Comparison of ENCODE assay signal across 9 cellular contexts in genomic region chr9:114806571-114806970, GRCh38. TPM values are rescaled to one million over a fixed set of nuclear protein-coding genes. Genes with fewer than 3 reads are reported as not detected.
DNase-seq lines count a peak whose midpoint lies in the region; ATAC-seq and TF ChIP-seq lines count a peak whose summit lies in the region.
"Had no signal": no experiment of that assay in that cellular context is flagged by ENCODE, and none has a peak within 500 bp of the region (broad histone marks: within the 10 kb centered on the region; RNA-seq: fewer than 3 reads in every experiment).

No MANE protein-coding gene starts in this region.

- ATAC-seq in GM19043 (IDR thresholded peaks at IDR 0.05; ENCODE audit: low read depth, unreplicated experiment) (peak; percentile 35), HG02870 (IDR thresholded peaks at IDR 0.05; ENCODE audit: unreplicated experiment) (peak; percentile 10), foreskin keratinocyte (no peak)

- H3K27ac Mint-ChIP-seq in T-helper 2 cell treated with Interferon-gamma antibody and Interleukin-4, amounts not matched to agents 5 μg/mL and 100 μg/mL, for 36 hours: peak overlapping the region; percentile 63
- H3K27ac Mint-ChIP-seq in progenitor cell of endocrine pancreas: peak overlapping the region; percentile 92
- H3K27ac Mint-ChIP-seq in activated CD4-positive, alpha-beta memory T cell treated with anti-CD3 and anti-CD28 coated beads, Interleukin-2, amount 10 ng/mL, durations not matched to agents 7 days and 5 days: no peak overlapping the region

- no peak for DNase-seq in T-helper 2 cell treated with Interferon-gamma antibody and Interleukin-4, amounts not matched to agents 5 μg/mL and 100 μg/mL, for 36 hours (ENCODE audit: low spot score)
- no peak for DNase-seq in progenitor cell of endocrine pancreas (ENCODE audit: low spot score, unreplicated experiment)
- DNase-seq in AG08395 (ENCODE audit: low spot score): no peak
- no peak for DNase-seq in NCI-H2107 treated with DMSO at 0.1 percent for 48 hours (lab: John Stamatoyannopoulos, UW; ENCODE audit: unreplicated experiment)
- DNase-seq in activated CD4-positive, alpha-beta memory T cell treated with anti-CD3 and anti-CD28 coated beads, Interleukin-2, amount 10 ng/mL, durations not matched to agents 7 days and 5 days: no peak
- no peak for DNase-seq in foreskin keratinocyte

- H3K4me3 Mint-ChIP-seq in T-helper 2 cell treated with Interferon-gamma antibody and Interleukin-4, amounts not matched to agents 5 μg/mL and 100 μg/mL, for 36 hours: peak overlapping the region; percentile 56
- no peak overlapping the region for H3K4me3 Mint-ChIP-seq in progenitor cell of endocrine pancreas (ENCODE audit: low read depth)
- no peak overlapping the region for H3K4me3 Mint-ChIP-seq in activated CD4-positive, alpha-beta memory T cell treated with anti-CD3 and anti-CD28 coated beads, Interleukin-2, amount 10 ng/mL, durations not matched to agents 7 days and 5 days

- H3K36me3 Mint-ChIP-seq in T-helper 2 cell treated with Interferon-gamma antibody and Interleukin-4, amounts not matched to agents 5 μg/mL and 100 μg/mL, for 36 hours (ENCODE audit: low read depth): no peaks in the 10 kb centered on the region
- H3K36me3 Mint-ChIP-seq in progenitor cell of endocrine pancreas (ENCODE audit: insufficient read depth): no peaks in the 10 kb centered on the region
- H3K36me3 Mint-ChIP-seq in activated CD4-positive, alpha-beta memory T cell treated with anti-CD3 and anti-CD28 coated beads, Interleukin-2, amount 10 ng/mL, durations not matched to agents 7 days and 5 days (ENCODE audit: low read depth): no peaks in the 10 kb centered on the region

- no peaks in the 10 kb centered on the region for H3K27me3 ChIP-seq in foreskin keratinocyte

- CTCF ChIA-PET in activated CD4-positive, alpha-beta memory T cell treated with anti-CD3 and anti-CD28 coated beads, Interleukin-2, amount 10 ng/mL, durations not matched to agents 7 days and 5 days (lab: Charles Lee): interaction anchor here (0.7 to 1.3 kb wide), 4 partner anchors 63 to 145 kb away, joined by 3 read pairs; no protein-coding TSS in a partner anchor

- TF ChIP-seq CTCF in progenitor cell of endocrine pancreas (IDR thresholded peaks at IDR 0.05; ENCODE audit: unreplicated experiment): no peak
- no peak for TF ChIP-seq CTCF in foreskin keratinocyte (conservative IDR thresholded peaks at IDR 0.05)

- no peak overlapping the region for H3K27ac ChIP-seq in foreskin keratinocyte
- H3K27ac ChIP-seq: SK-N-MC had no signal

- peaks cover 25% of the 10 kb centered on the region for H3K4me1 Mint-ChIP-seq in T-helper 2 cell treated with Interferon-gamma antibody and Interleukin-4, amounts not matched to agents 5 μg/mL and 100 μg/mL, for 36 hours (ENCODE audit: low read depth)
- peaks cover 46% of the 10 kb centered on the region for H3K4me1 Mint-ChIP-seq in progenitor cell of endocrine pancreas (ENCODE audit: low read depth)
- peaks cover 24% of the 10 kb centered on the region for H3K4me1 Mint-ChIP-seq in activated CD4-positive, alpha-beta memory T cell treated with anti-CD3 and anti-CD28 coated beads, Interleukin-2, amount 10 ng/mL, durations not matched to agents 7 days and 5 days

- peaks cover 18% of the 10 kb centered on the region for H3K4me1 ChIP-seq in foreskin keratinocyte

- no peaks in the 10 kb centered on the region for H3K9me3 Mint-ChIP-seq in T-helper 2 cell treated with Interferon-gamma antibody and Interleukin-4, amounts not matched to agents 5 μg/mL and 100 μg/mL, for 36 hours
- no peaks in the 10 kb centered on the region for H3K9me3 Mint-ChIP-seq in progenitor cell of endocrine pancreas (ENCODE audit: low read depth)
- no peaks in the 10 kb centered on the region for H3K9me3 Mint-ChIP-seq in activated CD4-positive, alpha-beta memory T cell treated with anti-CD3 and anti-CD28 coated beads, Interleukin-2, amount 10 ng/mL, durations not matched to agents 7 days and 5 days

- POLR2A ChIA-PET in activated CD4-positive, alpha-beta memory T cell treated with anti-CD3 and anti-CD28 coated beads, Interleukin-2, amount 10 ng/mL, durations not matched to agents 7 days and 5 days (lab: Charles Lee): interaction anchor here (1.0 to 1.3 kb wide), 2 partner anchors 17 to 124 kb away, joined by 3 read pairs; partner anchors contain the start of gene TNFSF8

- peaks cover 29% of the 10 kb centered on the region for H3K27me3 Mint-ChIP-seq in T-helper 2 cell treated with Interferon-gamma antibody and Interleukin-4, amounts not matched to agents 5 μg/mL and 100 μg/mL, for 36 hours (ENCODE audit: low read depth)
- no peaks in the 10 kb centered on the region for H3K27me3 Mint-ChIP-seq in progenitor cell of endocrine pancreas
- H3K27me3 Mint-ChIP-seq in activated CD4-positive, alpha-beta memory T cell treated with anti-CD3 and anti-CD28 coated beads, Interleukin-2, amount 10 ng/mL, durations not matched to agents 7 days and 5 days: peaks cover 45% of the 10 kb centered on the region

RNA-seq across cellular contexts. Expression of gene TNFSF15, which starts 0.7 kb away (rescaled TPM):
- 2.1 and 2.3 TPM in 2 replicates for total RNA-seq in progenitor cell of endocrine pancreas
- total RNA-seq in activated CD4-positive, alpha-beta memory T cell treated with anti-CD3 and anti-CD28 coated beads, Interleukin-2, amount 10 ng/mL, durations not matched to agents 7 days and 5 days: under 1 TPM; 0.03 TPM
- total RNA-seq in foreskin keratinocyte: 1.4 and 4.3 TPM in 2 replicates
- polyA plus RNA-seq in foreskin keratinocyte: 0.40 and 1.0 TPM in 2 replicates
